In the genomic region with DNA sequence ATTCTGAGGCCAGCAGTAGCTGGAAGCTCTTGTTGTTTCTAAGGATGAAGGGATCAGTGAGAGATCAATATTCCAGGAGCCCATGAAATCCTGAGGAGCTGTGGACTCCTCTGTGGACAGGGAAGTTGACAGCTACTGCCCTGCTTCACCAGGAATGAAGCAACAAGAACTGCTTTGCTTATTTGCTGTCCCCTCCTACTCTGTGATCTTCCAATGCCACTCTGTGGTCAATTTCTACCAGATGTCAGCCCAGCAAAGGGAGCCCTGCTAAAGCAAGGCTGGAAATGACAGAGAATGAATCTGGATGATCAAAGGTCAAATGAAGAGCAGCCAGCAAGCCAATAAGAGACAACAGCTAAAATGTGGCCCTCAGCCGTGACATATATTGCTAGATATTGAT, we compare ENCODE assay signal across 20 cellular contexts.
DNase-seq lines count a peak whose midpoint lies in the region; FAIRE-seq and TF ChIP-seq lines count a peak whose summit lies in the region.
"Had no signal": no experiment of that assay in that cellular context is flagged by ENCODE, and none has a peak within 500 bp of the region (broad histone marks: within the 10 kb centered on the region; RNA-seq: fewer than 3 reads in every experiment).

No MANE protein-coding gene starts in this region.

- H3K4me2 ChIP-seq in H1 (ENCODE audit: insufficient read depth in 1 of 2, low read depth in 2 of 2, low read length in 2 of 2): no peak overlapping the region

- H3K27ac ChIP-seq in H1 (ENCODE audit: low read depth, low read length): no peak overlapping the region
- H3K27ac ChIP-seq: C4-2B, GM23248 had no signal

- 100% methylated on average over 1 of the region's 1 CpG; no CpG with 5 or more reads in 1 of the 2 experiments for WGBS in H1 (ENCODE audit: extremely low coverage in 1 of 2, insufficient coverage in 1 of 2, insufficient read length in 1 of 2, insufficient replicate concordance in 2 of 2, low coverage in 1 of 2, low lambda C conversion rate in 2 of 2, missing lambda C conversion rate in 1 of 2), 2 experiments

- H2BK15ac ChIP-seq in H1 (ENCODE audit: low read length): no peak overlapping the region

- no peak overlapping the region for H2AK5ac ChIP-seq in H1 (ENCODE audit: low read depth, low read length)

- no peak overlapping the region for H4K91ac ChIP-seq in H1 (replicated peaks; ENCODE audit: insufficient read length, low read length)

- no peak overlapping the region for H3K56ac ChIP-seq in H1 (replicated peaks; ENCODE audit: insufficient read length, low read depth, low read length)

- H3K36me3 ChIP-seq in H1 (ENCODE audit: control insufficient read depth in 2 of 4, insufficient read depth in 4 of 4, low read length in 3 of 4): no peaks in the 10 kb centered on the region
- H3K36me3 ChIP-seq: MG63 had no signal

- TF ChIP-seq EP300 in H1 (IDR thresholded peaks at IDR 0.05; ENCODE audit: borderline replicate concordance in 1 of 2, low read depth in 2 of 2, low read length in 2 of 2): no peak

- H2BK20ac ChIP-seq in H1 (ENCODE audit: low read length): no peak overlapping the region

- POLR2A ChIA-PET in H1 (lab: Charles Lee; ENCODE audit: partially characterized antibody): no interaction called here

- no peaks in the 10 kb centered on the region for H3K79me2 ChIP-seq in H1 (ENCODE audit: control insufficient read depth in 1 of 2, insufficient read depth in 2 of 2, low read length in 2 of 2)

- H3K4ac ChIP-seq in H1 (replicated peaks; ENCODE audit: insufficient read length, low read depth, low read length): no peak overlapping the region

- H3K9ac ChIP-seq in H1 (replicated peaks in 1 of 4; ENCODE audit: extremely low read depth in 1 of 4, low read depth in 3 of 4, low read length in 3 of 4): no peak overlapping the region
- H3K9ac ChIP-seq: GM23248 had no signal

- H3K18ac ChIP-seq in H1 (ENCODE audit: extremely low read depth, low read length): no peak overlapping the region

- peaks cover 0 to 6% (median 3%) of the 10 kb centered on the region in 4 experiments; a peak in 3 of 7 replicates for H3K4me1 ChIP-seq in H1 (replicated peaks in 1 of 4; ENCODE audit: control insufficient read depth in 3 of 4, insufficient read depth in 4 of 4, low read length in 3 of 4)

- no peak overlapping the region for H3K4me3 ChIP-seq in H1 (ENCODE audit: extremely low read depth in 1 of 4, insufficient read depth in 2 of 4, low read depth in 3 of 4, low read length in 4 of 4)
- H3K4me3 ChIP-seq: GM23248, MG63 had no signal

- no peak for FAIRE-seq in D721Med (lab: Jason Lieb, UNC)
- FAIRE-seq in H1 (lab: Jason Lieb, UNC): no peak
- FAIRE-seq: GM19239, RCC 7860 had no signal

- no peak overlapping the region for H3K14ac ChIP-seq in H1 (ENCODE audit: insufficient read length)

- no peak overlapping the region for H2BK5ac ChIP-seq in H1 (ENCODE audit: low read depth, low read length)

- H3K23me2 ChIP-seq in H1 (ENCODE audit: low read depth, low read length): no peaks in the 10 kb centered on the region

- no peak overlapping the region for H2BK12ac ChIP-seq in H1 (ENCODE audit: low read depth, low read length)

- no peak overlapping the region for H2AFZ ChIP-seq in H1 (ENCODE audit: low read length)
- H2AFZ ChIP-seq: GM23248 had no signal

- no peaks in the 10 kb centered on the region for H3K79me1 ChIP-seq in H1 (ENCODE audit: low read depth, low read length)

- TF ChIP-seq POLR2A in H1 (IDR thresholded peaks at IDR 0.05; ENCODE audit: control extremely low read depth in 1 of 2, low read depth in 2 of 2, low read length in 2 of 2): no peak

- H3K27me3 ChIP-seq in H1 (replicated peaks in 1 of 4; ENCODE audit: control insufficient read depth in 3 of 4, extremely low read depth in 1 of 4, insufficient read depth in 3 of 4, low read length in 3 of 4): no peaks in the 10 kb centered on the region

- no peaks in the 10 kb centered on the region for H3K9me3 ChIP-seq in H1 (ENCODE audit: insufficient read depth in 2 of 2, low read depth in 1 of 2, low read length in 1 of 2)
- H3K9me3 ChIP-seq: MG63 had no signal

- peak; percentile 24 to 37; a peak in 3 of 4 replicates for TF ChIP-seq RAD21 in H1 (IDR thresholded peaks at IDR 0.05 in 1 of 2, conservative IDR thresholded peaks at IDR 0.05 in 1 of 2; ENCODE audit: low read depth in 2 of 2, low read length in 2 of 2)

- H4K5ac ChIP-seq in H1 (ENCODE audit: insufficient read length, low read depth, low read length): no peak overlapping the region

- peak; percentile 17 for TF ChIP-seq CTCF in D721Med (IDR thresholded peaks at IDR 0.05; ENCODE audit: insufficient read depth, missing control alignments)
- no peak for TF ChIP-seq CTCF in H1 (IDR thresholded peaks at IDR 0.05; ENCODE audit: control extremely low read depth in 1 of 3, insufficient read depth in 1 of 3, low read depth in 1 of 3, low read length in 3 of 3)

- no peak overlapping the region; the same call in 1 of the 2 replicates for H4K8ac ChIP-seq in H1 (ENCODE audit: extremely low read depth, insufficient read depth, low read length)

- CTCF ChIA-PET in H1 (lab: Charles Lee; ENCODE audit: partially characterized antibody): no interaction called here

- DNase-seq in Ammon's horn (ENCODE audit: low spot score): peak; percentile 4
- DNase-seq in D721Med (ENCODE audit: insufficient read length, low spot score): no peak
- no peak for DNase-seq in H1 (ENCODE audit: low read depth in 1 of 2, low spot score in 2 of 2)
- DNase-seq in midbrain (lab: John Stamatoyannopoulos, UW): peak; percentile 1
- no peak for DNase-seq in NCI-H1436 (lab: John Stamatoyannopoulos, UW)
- DNase-seq in stimulated activated naive CD4-positive, alpha-beta T cell treated with Interleukin-2 at 50 U/mL for 16 hours (lab: John Stamatoyannopoulos, UW): no peak
- no peak for DNase-seq in activated CD4-positive, CD25-positive, alpha-beta regulatory T cell treated with anti-CD3 and anti-CD28 coated beads, Interleukin-2, amount 50 U/mL, for 72 hours
- DNase-seq: DMS 273 treated with DMSO at 0.1 percent for 48 hours, GDM1, GM23248, HCEC 1CT, Karpas-422, MG63, NCI-H1048, NCI-H187, NCI-H226, T-cell had no signal

- H3K23ac ChIP-seq in H1 (ENCODE audit: insufficient read length): no peak overlapping the region

- H2BK120ac ChIP-seq in H1 (replicated peaks; ENCODE audit: low read depth, low read length): no peak overlapping the region

- H4K20me1 ChIP-seq in H1 (replicated peaks in 1 of 2; ENCODE audit: control insufficient read depth in 1 of 2, insufficient read depth in 2 of 2, low read length in 2 of 2): no peaks in the 10 kb centered on the region

TF ChIP-seq in H1, 55 proteins besides CTCF, POLR2A, EP300 and RAD21:
- no peak for TF ChIP-seq SP4 (IDR thresholded peaks at IDR 0.05; ENCODE audit: low read length)
- no peak for TF ChIP-seq BRCA1 (IDR thresholded peaks at IDR 0.05; ENCODE audit: low read depth, low read length)
- no peak for TF ChIP-seq POLR2AphosphoS5 (IDR thresholded peaks at IDR 0.05; ENCODE audit: low read depth, low read length)
- TF ChIP-seq BCL11A (IDR thresholded peaks at IDR 0.05; ENCODE audit: low read depth in 2 of 2, low read length in 2 of 2): no peak

Comparison
In these comparisons a context has a peak if more than half of its experiments do, and no peak if none do; other contexts are left out.
1. DNase-seq: peak in Ammon's horn (single experiment) and midbrain (single experiment); none in D721Med (single experiment), H1 (0 of 2), NCI-H1436 (single experiment), stimulated activated naive CD4-positive, alpha-beta T cell treated with Interleukin-2 at 50 U/mL for 16 hours (single experiment) and activated CD4-positive, CD25-positive, alpha-beta regulatory T cell treated with anti-CD3 and anti-CD28 coated beads, Interleukin-2, amount 50 U/mL, for 72 hours (single experiment).